ENCODE assay signal across 2 cellular contexts in genomic region chr19:38411898-38412297, GRCh38. TPM values are rescaled to one million over a fixed set of nuclear protein-coding genes. Genes with fewer than 3 reads are reported as not detected.
"Had no signal": no experiment of that assay in that cellular context is flagged by ENCODE, and none has a peak within 500 bp of the region (broad histone marks: within the 10 kb centered on the region; RNA-seq: fewer than 3 reads in every experiment).

No MANE protein-coding gene starts in this region.

RNA-seq across cellular contexts. Expression of gene RASGRP4, which starts 14.1 kb away (rescaled TPM):
- total RNA-seq: astrocyte had no signal

RNA-seq across cellular contexts. Expression of gene GGN, which starts 24.1 kb away (rescaled TPM):
- total RNA-seq: activated CD8-positive, alpha-beta T cell treated with anti-CD3 and anti-CD28 coated beads for 36 hours had no signal
